1 cellular context compared by ENCODE assay signal in genomic region chr17:78184868-78185267, GRCh38.
TF ChIP-seq lines count a peak whose summit lies in the region.

No MANE protein-coding gene starts in this region.

TF ChIP-seq in K562, 482 proteins besides CTCF, POLR2A, EP300 and RAD21:
- TF ChIP-seq ZNF274 (IDR thresholded peaks at IDR 0.05; ENCODE audit: borderline replicate concordance, low read depth, low read length): no peak
- TF ChIP-seq TAF15 (IDR thresholded peaks at IDR 0.05; ENCODE audit: low read depth, low read length): no peak
- no peak for TF ChIP-seq E2F4 (CRISPR knock-in tag; IDR thresholded peaks at IDR 0.05; ENCODE audit: low read depth)
- TF ChIP-seq ZNF518B (CRISPR knock-in tag; IDR thresholded peaks at IDR 0.05): no peak
- TF ChIP-seq RBFOX2 (IDR thresholded peaks at IDR 0.05; ENCODE audit: low read depth, low read length): peak; percentile 36; the same call in 1 of the 2 replicates
